In the genomic region with DNA sequence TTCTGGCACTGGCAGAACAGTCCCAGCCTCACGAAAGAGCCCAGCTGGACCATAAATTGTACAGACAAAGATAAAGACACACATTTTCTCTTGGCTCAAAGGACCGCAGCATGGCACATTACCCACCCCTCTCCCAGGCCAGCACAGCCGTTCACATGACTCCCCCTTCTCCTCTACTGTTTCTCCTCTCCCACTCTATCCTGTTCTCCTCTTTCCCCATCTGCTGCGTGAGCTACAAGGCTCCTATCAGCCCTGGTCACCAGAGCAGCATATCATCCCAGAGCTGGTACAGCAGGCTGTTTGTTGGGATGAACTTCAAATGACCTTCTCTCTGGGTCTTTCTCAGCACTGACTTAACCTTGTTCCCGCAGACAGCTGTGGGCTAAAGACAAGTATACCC, we compare ENCODE assay signal across 20 cellular contexts.
"Had no signal": no experiment of that assay in that cellular context is flagged by ENCODE, and none has a peak within 500 bp of the region (broad histone marks: within the 10 kb centered on the region; RNA-seq: fewer than 3 reads in every experiment).

No MANE protein-coding gene starts in this region.

- DNase-seq: effector CD4-positive, alpha-beta T cell; endodermal cell; erythroblast; foreskin keratinocyte; hippocampal formation; lower lobe of right lung; nephron progenitor cell; sigmoid colon; stimulated activated CD4-positive, alpha-beta T cell treated with anti-CD3 and anti-CD28 coated beads, Interleukin-12 subunit alpha, Interleukin-12 subunit beta, amount 100 ng/mL, for 4 hours; stimulated activated naive CD4-positive, alpha-beta T cell; thyroid gland; upper lobe of right lung had no signal

- H3K4me1 Mint-ChIP-seq: memory B cell had no signal

- H3K4me3 Mint-ChIP-seq: endodermal cell, memory B cell, mesothelial cell of epicardium, nephron progenitor cell had no signal

- H3K4me3 ChIP-seq: coronary artery, lower lobe of right lung, prostate gland, sigmoid colon, skin epidermis, suprapubic skin, thyroid gland, upper lobe of right lung, vagina had no signal

- H3K36me3 Mint-ChIP-seq: memory B cell, mesothelial cell of epicardium had no signal

- H3K36me3 ChIP-seq: lower lobe of right lung, prostate gland, sigmoid colon, suprapubic skin, thyroid gland, upper lobe of right lung, vagina had no signal

- H3K9me3 Mint-ChIP-seq: endodermal cell, memory B cell, nephron progenitor cell had no signal

- H3K27me3 ChIP-seq: foreskin keratinocyte, thyroid gland, upper lobe of right lung, vagina had no signal

- H3K4me1 ChIP-seq: foreskin keratinocyte, lower lobe of right lung, parathyroid adenoma, prostate gland, suprapubic skin, thyroid gland, upper lobe of right lung, vagina had no signal

- H2AFZ ChIP-seq: parathyroid adenoma had no signal

- H3K27ac ChIP-seq: coronary artery, foreskin keratinocyte, lower lobe of right lung, parathyroid adenoma, prostate gland, sigmoid colon, suprapubic skin, thyroid gland, upper lobe of right lung, vagina had no signal

- ATAC-seq: foreskin keratinocyte, lower lobe of right lung, upper lobe of right lung had no signal

- H3K79me2 ChIP-seq: parathyroid adenoma had no signal

- H3K27ac Mint-ChIP-seq: endodermal cell, memory B cell, mesothelial cell of epicardium, nephron progenitor cell had no signal

- H3K9ac ChIP-seq: parathyroid adenoma had no signal

- H3K9me3 ChIP-seq: lower lobe of right lung, prostate gland, suprapubic skin, thyroid gland, upper lobe of right lung, vagina had no signal
